In genomic region chr14:105701456-105702274, GRCh38 we compare ENCODE assay signal across 17 cellular contexts.
DNase-seq lines count a peak whose midpoint lies in the region; ATAC-seq, FAIRE-seq and TF ChIP-seq lines count a peak whose summit lies in the region.
"Had no signal": no experiment of that assay in that cellular context is flagged by ENCODE, and none has a peak within 500 bp of the region (broad histone marks: within the 10 kb centered on the region; RNA-seq: fewer than 3 reads in every experiment).

No MANE protein-coding gene starts in this region.

- intact Hi-C loops in kidney (cut with DNase I) (loop anchor here (10.0 kb wide), 1 partner anchor 117 kb away; no protein-coding TSS in a partner anchor), A673 (cut with micrococcal nuclease; ENCODE audit: unreplicated experiment) (no loop called here)

- no peaks in the 10 kb centered on the region for H3K36me3 Mint-ChIP-seq in activated naive CD4-positive, alpha-beta T cell treated with anti-CD3 and anti-CD28 coated beads, Interleukin-2, amount 50 U/mL, for 72 hours
- no peaks in the 10 kb centered on the region for H3K36me3 Mint-ChIP-seq in activated naive CD8-positive, alpha-beta T cell treated with anti-CD3 and anti-CD28 coated beads, Interleukin-2, amount 50 U/mL, for 24 hours (ENCODE audit: low read depth)
- H3K36me3 Mint-ChIP-seq in type B pancreatic cell = peaks cover 4% of the 10 kb centered on the region
- H3K36me3 Mint-ChIP-seq: brain; CD8-positive, alpha-beta memory T cell had no signal

- peak; percentile 15 to 48 for ATAC-seq in activated naive CD4-positive, alpha-beta T cell treated with anti-CD3 and anti-CD28 coated beads, Interleukin-2, amount 50 U/mL, for 72 hours
- no peak for ATAC-seq in activated naive CD8-positive, alpha-beta T cell treated with anti-CD3 and anti-CD28 coated beads, Interleukin-2, amount 50 U/mL, for 24 hours

- no peak overlapping the region for H2AFZ ChIP-seq in MM.1S (ENCODE audit: low read length)

- TF ChIP-seq CTCF in MM.1S (IDR thresholded peaks at IDR 0.05; ENCODE audit: low read length) (no peak), type B pancreatic cell (conservative IDR thresholded peaks at IDR 0.05) (no peak), kidney (IDR thresholded peaks at IDR 0.05; ENCODE audit: borderline replicate concordance, extremely low read depth, insufficient read depth) (no peak), A673 (conservative IDR thresholded peaks at IDR 0.05; ENCODE audit: low read depth, low read length) (no peak)

- peaks cover 1% of the 10 kb centered on the region for H3K27me3 Mint-ChIP-seq in activated naive CD8-positive, alpha-beta T cell treated with anti-CD3 and anti-CD28 coated beads, Interleukin-2, amount 50 U/mL, for 24 hours
- no peaks in the 10 kb centered on the region for H3K27me3 Mint-ChIP-seq in type B pancreatic cell

- peak overlapping the region; percentile 72 for H3K9ac ChIP-seq in MM.1S (ENCODE audit: low read length)
- no peak overlapping the region for H3K9ac ChIP-seq in kidney (ENCODE audit: low read length in 2 of 2)

- no peak for DNase-seq in activated naive CD4-positive, alpha-beta T cell treated with anti-CD3 and anti-CD28 coated beads, Interleukin-2, amount 50 U/mL, for 72 hours (ENCODE audit: low spot score in 2 of 2)
- no peak for DNase-seq in activated naive CD4-positive, alpha-beta T cell treated with Interleukin-2 at 50 U/mL for 16 hours
- no peak for DNase-seq in MM.1S
- no peak for DNase-seq in activated naive CD8-positive, alpha-beta T cell treated with anti-CD3 and anti-CD28 coated beads, Interleukin-2, amount 50 U/mL, for 24 hours
- DNase-seq in type B pancreatic cell (ENCODE audit: extremely low spot score, unreplicated experiment) = peak; percentile 39
- DNase-seq in HTR-8/SVneo (ENCODE audit: insufficient read length, low spot score) = no peak
- DNase-seq in kidney = no peak
- no peak for DNase-seq in A673 (ENCODE audit: low spot score)
- DNase-seq: DMS79, heart right ventricle, left ventricle myocardium inferior, mucosa of descending colon, NCI-H1092 treated with DMSO at 0.1 percent for 48 hours, NCI-H2107, SIG-M5 had no signal

- CTCF ChIA-PET in A673 (lab: Charles Lee) = no interaction called here

- BruUV-seq in A673 (replicated peaks; lab: Mats Ljungman, UMichigan) = no TSS peak

- H3K36me3 ChIP-seq in MM.1S (replicated peaks; ENCODE audit: insufficient read depth, low read length) (no peaks in the 10 kb centered on the region), kidney (ENCODE audit: control insufficient read depth in 1 of 2, insufficient read depth in 2 of 2, low read length in 2 of 2) (no peaks in the 10 kb centered on the region), A673 (ENCODE audit: insufficient read depth, low read length, poor library complexity, severe bottlenecking) (no peaks in the 10 kb centered on the region)
- H3K36me3 ChIP-seq: heart right ventricle, left ventricle myocardium inferior had no signal

- no peaks in the 10 kb centered on the region for H3K9me2 ChIP-seq in MM.1S (replicated peaks; ENCODE audit: insufficient read depth, low read length)

- H3K4me2 ChIP-seq in MM.1S (ENCODE audit: low read depth, low read length) = peak overlapping the region; percentile 37; the same call in 1 of the 2 replicates

- POLR2A ChIA-PET in A673 (lab: Charles Lee; ENCODE audit: low non-redundant PET) = no interaction called here

- H3K4me1 Mint-ChIP-seq in activated naive CD8-positive, alpha-beta T cell treated with anti-CD3 and anti-CD28 coated beads, Interleukin-2, amount 50 U/mL, for 24 hours = peaks cover 16% of the 10 kb centered on the region
- no peaks in the 10 kb centered on the region for H3K4me1 Mint-ChIP-seq in type B pancreatic cell (ENCODE audit: unreplicated experiment)
- H3K4me1 Mint-ChIP-seq: brain; CD8-positive, alpha-beta memory T cell had no signal

- H3K27me3 ChIP-seq in MM.1S (replicated peaks; ENCODE audit: insufficient read depth, low read length) (no peaks in the 10 kb centered on the region), A673 (replicated peaks; ENCODE audit: insufficient read depth, low read depth, low read length, poor library complexity) (no peaks in the 10 kb centered on the region)

- H3K79me2 ChIP-seq in MM.1S (ENCODE audit: low read length) = no peaks in the 10 kb centered on the region

- H3K4me1 ChIP-seq in MM.1S (ENCODE audit: low read length) (peaks cover 19% of the 10 kb centered on the region), kidney (ENCODE audit: control insufficient read depth in 1 of 2, insufficient read depth in 1 of 2, low read depth in 1 of 2, low read length in 2 of 2) (no peaks in the 10 kb centered on the region), A673 (ENCODE audit: insufficient read depth, low read length, poor library complexity, severe bottlenecking) (no peaks in the 10 kb centered on the region)
- H3K4me1 ChIP-seq: heart right ventricle, left ventricle myocardium inferior had no signal

- H3K4me3 Mint-ChIP-seq in activated naive CD8-positive, alpha-beta T cell treated with anti-CD3 and anti-CD28 coated beads, Interleukin-2, amount 50 U/mL, for 24 hours = no peak overlapping the region
- no peak overlapping the region for H3K4me3 Mint-ChIP-seq in type B pancreatic cell
- H3K4me3 Mint-ChIP-seq: brain; CD8-positive, alpha-beta memory T cell had no signal

- H3K9me3 ChIP-seq in MM.1S (replicated peaks; ENCODE audit: insufficient read depth, low read length) = no peaks in the 10 kb centered on the region
- no peaks in the 10 kb centered on the region for H3K9me3 ChIP-seq in kidney (ENCODE audit: control insufficient read depth in 1 of 2, low read length in 2 of 2)
- no peaks in the 10 kb centered on the region for H3K9me3 ChIP-seq in A673 (ENCODE audit: low read depth, low read length, poor library complexity, severe bottlenecking)
- H3K9me3 ChIP-seq: heart right ventricle, left ventricle myocardium inferior, mucosa of descending colon had no signal

- H3K27ac ChIP-seq in MM.1S (ENCODE audit: low read length) (peak overlapping the region; percentile 96), kidney (ENCODE audit: low read depth in 2 of 2, low read length in 2 of 2) (no peak overlapping the region), A673 (ENCODE audit: low read depth, low read length, poor library complexity, severe bottlenecking) (no peak overlapping the region)
- H3K27ac ChIP-seq: heart right ventricle, left ventricle myocardium inferior had no signal

- 0 out of 2 replicates have a peak, but pooled peaks cover 4% of the 10 kb centered on the region for H3F3A ChIP-seq in MM.1S (ENCODE audit: insufficient read depth, low read length)

- H3K27ac Mint-ChIP-seq in activated naive CD4-positive, alpha-beta T cell treated with anti-CD3 and anti-CD28 coated beads, Interleukin-2, amount 50 U/mL, for 72 hours = peak overlapping the region; percentile 63 to 94
- peak overlapping the region; percentile 79 for H3K27ac Mint-ChIP-seq in activated naive CD8-positive, alpha-beta T cell treated with anti-CD3 and anti-CD28 coated beads, Interleukin-2, amount 50 U/mL, for 24 hours
- H3K27ac Mint-ChIP-seq in type B pancreatic cell = no peak overlapping the region
- H3K27ac Mint-ChIP-seq: brain; CD8-positive, alpha-beta memory T cell had no signal

- FAIRE-seq in HTR-8/SVneo (lab: Jason Lieb, UNC) = no peak
- FAIRE-seq in kidney (lab: Jason Lieb, UNC) = no peak

- no peaks in the 10 kb centered on the region for H4K20me1 ChIP-seq in MM.1S (ENCODE audit: insufficient read depth, low read length)

- H3K4me3 ChIP-seq in MM.1S (ENCODE audit: low read length) (no peak overlapping the region), kidney (ENCODE audit: low read length in 2 of 2) (no peak overlapping the region), A673 (ENCODE audit: low read depth, low read length, poor library complexity, severe bottlenecking) (no peak overlapping the region)
- H3K4me3 ChIP-seq: heart right ventricle, left ventricle myocardium inferior, mucosa of descending colon had no signal

- no peaks in the 10 kb centered on the region for H3K9me3 Mint-ChIP-seq in activated naive CD4-positive, alpha-beta T cell treated with anti-CD3 and anti-CD28 coated beads, Interleukin-2, amount 50 U/mL, for 72 hours
- H3K9me3 Mint-ChIP-seq in activated naive CD8-positive, alpha-beta T cell treated with anti-CD3 and anti-CD28 coated beads, Interleukin-2, amount 50 U/mL, for 24 hours = no peaks in the 10 kb centered on the region
- H3K9me3 Mint-ChIP-seq in type B pancreatic cell = peaks cover 24% of the 10 kb centered on the region
- H3K9me3 Mint-ChIP-seq: CD8-positive, alpha-beta memory T cell had no signal
